1 cellular context compared by ENCODE assay signal in the genomic region with DNA sequence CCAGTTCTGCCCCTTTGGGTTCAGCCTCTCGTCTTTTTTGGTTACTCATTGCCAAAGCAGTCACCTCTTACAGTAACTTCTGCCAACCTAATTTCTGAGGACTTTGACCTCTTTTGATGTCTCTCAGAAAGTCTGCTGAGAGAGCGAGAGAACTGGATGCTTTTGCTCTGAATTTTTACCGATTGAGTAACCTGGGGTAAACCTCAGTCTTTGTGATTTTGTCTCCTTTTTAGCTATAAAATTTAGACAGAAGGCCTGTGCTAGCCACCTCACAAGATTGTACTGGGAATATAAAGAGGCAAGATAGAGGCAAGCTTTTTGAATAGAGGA.
TF ChIP-seq lines count a peak whose summit lies in the region.

No MANE protein-coding gene starts in this region.

TF ChIP-seq in HepG2, 621 proteins besides CTCF, POLR2A, EP300 and RAD21 (continued from another document and continues in another):
- TF ChIP-seq, protein P1, sequence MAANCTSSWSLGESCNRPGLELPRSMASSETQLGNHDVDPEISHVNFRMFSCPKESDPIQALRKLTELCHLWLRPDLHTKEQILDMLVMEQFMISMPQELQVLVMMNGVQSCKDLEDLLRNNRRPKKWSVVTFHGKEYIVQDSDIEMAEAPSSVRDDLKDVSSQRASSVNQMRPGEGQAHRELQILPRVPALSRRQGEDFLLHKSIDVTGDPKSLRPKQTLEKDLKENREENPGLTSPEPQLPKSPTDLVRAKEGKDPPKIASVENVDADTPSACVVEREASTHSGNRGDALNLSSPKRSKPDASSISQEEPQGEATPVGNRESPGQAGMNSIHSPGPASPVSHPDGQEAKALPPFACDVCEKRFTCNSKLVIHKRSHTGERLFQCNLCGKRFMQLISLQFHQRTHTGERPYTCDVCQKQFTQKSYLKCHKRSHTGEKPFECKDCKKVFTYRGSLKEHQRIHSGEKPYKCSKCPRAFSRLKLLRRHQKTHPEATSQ (CRISPR knock-in tag; IDR thresholded peaks at IDR 0.05; ENCODE audit: borderline replicate concordance), result no peak; the same call in 1 of the 2 replicates
- TF ChIP-seq ZNF772 (CRISPR knock-in tag; IDR thresholded peaks at IDR 0.05) (0 out of 2 replicates have a peak, but pooled peaks have one; percentile 26), SSRP1 (CRISPR knock-in tag; IDR thresholded peaks at IDR 0.05) (no peak), HNF4G (IDR thresholded peaks at IDR 0.05; ENCODE audit: borderline replicate concordance, low read depth, low read length) (peak; percentile 98), HNF4G (CRISPR knock-in tag; IDR thresholded peaks at IDR 0.05; ENCODE audit: borderline replicate concordance, low read depth) (peak; percentile 79; the same call in 1 of the 2 replicates), HOXD1 (CRISPR knock-in tag; IDR thresholded peaks at IDR 0.05) (no peak), SP2 (CRISPR knock-in tag; IDR thresholded peaks at IDR 0.05) (no peak), ZSCAN12 (CRISPR knock-in tag; IDR thresholded peaks at IDR 0.05) (no peak), KDM4B (CRISPR knock-in tag; IDR thresholded peaks at IDR 0.05) (peak; percentile 65; the same call in 1 of the 2 replicates), ZBTB3 (CRISPR knock-in tag; IDR thresholded peaks at IDR 0.05; ENCODE audit: borderline replicate concordance, low read depth) (no peak), ZNF205 (CRISPR knock-in tag; IDR thresholded peaks at IDR 0.05) (0 out of 2 replicates have a peak, but pooled peaks have one; percentile 44), CHD2 (IDR thresholded peaks at IDR 0.05; ENCODE audit: low read depth, low read length) (no peak), SMYD3 (CRISPR knock-in tag; IDR thresholded peaks at IDR 0.05) (no peak), ZNF10 (CRISPR knock-in tag; IDR thresholded peaks at IDR 0.05; ENCODE audit: borderline replicate concordance, low read depth) (no peak), SMAD3 (CRISPR knock-in tag; IDR thresholded peaks at IDR 0.05) (peak; percentile 96), KAT2B (IDR thresholded peaks at IDR 0.05; ENCODE audit: borderline replicate concordance, low read depth, low read length) (no peak), MYNN (CRISPR knock-in tag; IDR thresholded peaks at IDR 0.05; ENCODE audit: low read depth) (no peak), AGO1 (IDR thresholded peaks at IDR 0.05; ENCODE audit: low read depth, low read length, poor library complexity, severe bottlenecking) (no peak), TCF12 (IDR thresholded peaks at IDR 0.05) (no peak), TCF12 (CRISPR knock-in tag; IDR thresholded peaks at IDR 0.05) (no peak), FOXK1 (CRISPR knock-in tag; IDR thresholded peaks at IDR 0.05; ENCODE audit: borderline replicate concordance, low read depth) (peak; percentile 45; the same call in 1 of the 2 replicates), ZNF432 (CRISPR knock-in tag; IDR thresholded peaks at IDR 0.05; ENCODE audit: borderline replicate concordance) (no peak), ZBTB20 (CRISPR knock-in tag; IDR thresholded peaks at IDR 0.05; ENCODE audit: borderline replicate concordance, low read depth) (0 out of 2 replicates have a peak, but pooled peaks have one; percentile 12)
- TF ChIP-seq, protein P2, sequence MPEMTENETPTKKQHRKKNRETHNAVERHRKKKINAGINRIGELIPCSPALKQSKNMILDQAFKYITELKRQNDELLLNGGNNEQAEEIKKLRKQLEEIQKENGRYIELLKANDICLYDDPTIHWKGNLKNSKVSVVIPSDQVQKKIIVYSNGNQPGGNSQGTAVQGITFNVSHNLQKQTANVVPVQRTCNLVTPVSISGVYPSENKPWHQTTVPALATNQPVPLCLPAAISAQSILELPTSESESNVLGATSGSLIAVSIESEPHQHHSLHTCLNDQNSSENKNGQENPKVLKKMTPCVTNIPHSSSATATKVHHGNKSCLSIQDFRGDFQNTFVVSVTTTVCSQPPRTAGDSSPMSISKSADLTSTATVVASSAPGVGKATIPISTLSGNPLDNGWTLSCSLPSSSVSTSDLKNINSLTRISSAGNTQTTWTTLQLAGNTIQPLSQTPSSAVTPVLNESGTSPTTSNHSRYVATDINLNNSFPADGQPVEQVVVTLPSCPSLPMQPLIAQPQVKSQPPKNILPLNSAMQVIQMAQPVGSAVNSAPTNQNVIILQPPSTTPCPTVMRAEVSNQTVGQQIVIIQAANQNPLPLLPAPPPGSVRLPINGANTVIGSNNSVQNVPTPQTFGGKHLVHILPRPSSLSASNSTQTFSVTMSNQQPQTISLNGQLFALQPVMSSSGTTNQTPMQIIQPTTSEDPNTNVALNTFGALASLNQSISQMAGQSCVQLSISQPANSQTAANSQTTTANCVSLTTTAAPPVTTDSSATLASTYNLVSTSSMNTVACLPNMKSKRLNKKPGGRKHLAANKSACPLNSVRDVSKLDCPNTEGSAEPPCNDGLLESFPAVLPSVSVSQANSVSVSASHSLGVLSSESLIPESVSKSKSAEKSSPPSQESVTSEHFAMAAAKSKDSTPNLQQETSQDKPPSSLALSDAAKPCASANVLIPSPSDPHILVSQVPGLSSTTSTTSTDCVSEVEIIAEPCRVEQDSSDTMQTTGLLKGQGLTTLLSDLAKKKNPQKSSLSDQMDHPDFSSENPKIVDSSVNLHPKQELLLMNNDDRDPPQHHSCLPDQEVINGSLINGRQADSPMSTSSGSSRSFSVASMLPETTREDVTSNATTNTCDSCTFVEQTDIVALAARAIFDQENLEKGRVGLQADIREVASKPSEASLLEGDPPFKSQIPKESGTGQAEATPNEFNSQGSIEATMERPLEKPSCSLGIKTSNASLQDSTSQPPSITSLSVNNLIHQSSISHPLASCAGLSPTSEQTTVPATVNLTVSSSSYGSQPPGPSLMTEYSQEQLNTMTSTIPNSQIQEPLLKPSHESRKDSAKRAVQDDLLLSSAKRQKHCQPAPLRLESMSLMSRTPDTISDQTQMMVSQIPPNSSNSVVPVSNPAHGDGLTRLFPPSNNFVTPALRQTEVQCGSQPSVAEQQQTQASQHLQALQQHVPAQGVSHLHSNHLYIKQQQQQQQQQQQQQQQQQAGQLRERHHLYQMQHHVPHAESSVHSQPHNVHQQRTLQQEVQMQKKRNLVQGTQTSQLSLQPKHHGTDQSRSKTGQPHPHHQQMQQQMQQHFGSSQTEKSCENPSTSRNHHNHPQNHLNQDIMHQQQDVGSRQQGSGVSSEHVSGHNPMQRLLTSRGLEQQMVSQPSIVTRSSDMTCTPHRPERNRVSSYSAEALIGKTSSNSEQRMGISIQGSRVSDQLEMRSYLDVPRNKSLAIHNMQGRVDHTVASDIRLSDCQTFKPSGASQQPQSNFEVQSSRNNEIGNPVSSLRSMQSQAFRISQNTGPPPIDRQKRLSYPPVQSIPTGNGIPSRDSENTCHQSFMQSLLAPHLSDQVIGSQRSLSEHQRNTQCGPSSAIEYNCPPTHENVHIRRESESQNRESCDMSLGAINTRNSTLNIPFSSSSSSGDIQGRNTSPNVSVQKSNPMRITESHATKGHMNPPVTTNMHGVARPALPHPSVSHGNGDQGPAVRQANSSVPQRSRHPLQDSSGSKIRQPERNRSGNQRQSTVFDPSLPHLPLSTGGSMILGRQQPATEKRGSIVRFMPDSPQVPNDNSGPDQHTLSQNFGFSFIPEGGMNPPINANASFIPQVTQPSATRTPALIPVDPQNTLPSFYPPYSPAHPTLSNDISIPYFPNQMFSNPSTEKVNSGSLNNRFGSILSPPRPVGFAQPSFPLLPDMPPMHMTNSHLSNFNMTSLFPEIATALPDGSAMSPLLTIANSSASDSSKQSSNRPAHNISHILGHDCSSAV (CRISPR knock-in tag; IDR thresholded peaks at IDR 0.05; ENCODE audit: borderline replicate concordance), result no peak
- TF ChIP-seq, protein P3, sequence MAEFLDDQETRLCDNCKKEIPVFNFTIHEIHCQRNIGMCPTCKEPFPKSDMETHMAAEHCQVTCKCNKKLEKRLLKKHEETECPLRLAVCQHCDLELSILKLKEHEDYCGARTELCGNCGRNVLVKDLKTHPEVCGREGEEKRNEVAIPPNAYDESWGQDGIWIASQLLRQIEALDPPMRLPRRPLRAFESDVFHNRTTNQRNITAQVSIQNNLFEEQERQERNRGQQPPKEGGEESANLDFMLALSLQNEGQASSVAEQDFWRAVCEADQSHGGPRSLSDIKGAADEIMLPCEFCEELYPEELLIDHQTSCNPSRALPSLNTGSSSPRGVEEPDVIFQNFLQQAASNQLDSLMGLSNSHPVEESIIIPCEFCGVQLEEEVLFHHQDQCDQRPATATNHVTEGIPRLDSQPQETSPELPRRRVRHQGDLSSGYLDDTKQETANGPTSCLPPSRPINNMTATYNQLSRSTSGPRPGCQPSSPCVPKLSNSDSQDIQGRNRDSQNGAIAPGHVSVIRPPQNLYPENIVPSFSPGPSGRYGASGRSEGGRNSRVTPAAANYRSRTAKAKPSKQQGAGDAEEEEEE (CRISPR knock-in tag; IDR thresholded peaks at IDR 0.05; ENCODE audit: borderline replicate concordance), result no peak
- TF ChIP-seq, protein P4, sequence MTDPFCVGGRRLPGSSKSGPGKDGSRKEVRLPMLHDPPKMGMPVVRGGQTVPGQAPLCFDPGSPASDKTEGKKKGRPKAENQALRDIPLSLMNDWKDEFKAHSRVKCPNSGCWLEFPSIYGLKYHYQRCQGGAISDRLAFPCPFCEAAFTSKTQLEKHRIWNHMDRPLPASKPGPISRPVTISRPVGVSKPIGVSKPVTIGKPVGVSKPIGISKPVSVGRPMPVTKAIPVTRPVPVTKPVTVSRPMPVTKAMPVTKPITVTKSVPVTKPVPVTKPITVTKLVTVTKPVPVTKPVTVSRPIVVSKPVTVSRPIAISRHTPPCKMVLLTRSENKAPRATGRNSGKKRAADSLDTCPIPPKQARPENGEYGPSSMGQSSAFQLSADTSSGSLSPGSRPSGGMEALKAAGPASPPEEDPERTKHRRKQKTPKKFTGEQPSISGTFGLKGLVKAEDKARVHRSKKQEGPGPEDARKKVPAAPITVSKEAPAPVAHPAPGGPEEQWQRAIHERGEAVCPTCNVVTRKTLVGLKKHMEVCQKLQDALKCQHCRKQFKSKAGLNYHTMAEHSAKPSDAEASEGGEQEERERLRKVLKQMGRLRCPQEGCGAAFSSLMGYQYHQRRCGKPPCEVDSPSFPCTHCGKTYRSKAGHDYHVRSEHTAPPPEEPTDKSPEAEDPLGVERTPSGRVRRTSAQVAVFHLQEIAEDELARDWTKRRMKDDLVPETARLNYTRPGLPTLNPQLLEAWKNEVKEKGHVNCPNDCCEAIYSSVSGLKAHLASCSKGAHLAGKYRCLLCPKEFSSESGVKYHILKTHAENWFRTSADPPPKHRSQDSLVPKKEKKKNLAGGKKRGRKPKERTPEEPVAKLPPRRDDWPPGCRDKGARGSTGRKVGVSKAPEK (CRISPR knock-in tag; IDR thresholded peaks at IDR 0.05; ENCODE audit: borderline replicate concordance), result no peak
- TF ChIP-seq, protein P5, sequence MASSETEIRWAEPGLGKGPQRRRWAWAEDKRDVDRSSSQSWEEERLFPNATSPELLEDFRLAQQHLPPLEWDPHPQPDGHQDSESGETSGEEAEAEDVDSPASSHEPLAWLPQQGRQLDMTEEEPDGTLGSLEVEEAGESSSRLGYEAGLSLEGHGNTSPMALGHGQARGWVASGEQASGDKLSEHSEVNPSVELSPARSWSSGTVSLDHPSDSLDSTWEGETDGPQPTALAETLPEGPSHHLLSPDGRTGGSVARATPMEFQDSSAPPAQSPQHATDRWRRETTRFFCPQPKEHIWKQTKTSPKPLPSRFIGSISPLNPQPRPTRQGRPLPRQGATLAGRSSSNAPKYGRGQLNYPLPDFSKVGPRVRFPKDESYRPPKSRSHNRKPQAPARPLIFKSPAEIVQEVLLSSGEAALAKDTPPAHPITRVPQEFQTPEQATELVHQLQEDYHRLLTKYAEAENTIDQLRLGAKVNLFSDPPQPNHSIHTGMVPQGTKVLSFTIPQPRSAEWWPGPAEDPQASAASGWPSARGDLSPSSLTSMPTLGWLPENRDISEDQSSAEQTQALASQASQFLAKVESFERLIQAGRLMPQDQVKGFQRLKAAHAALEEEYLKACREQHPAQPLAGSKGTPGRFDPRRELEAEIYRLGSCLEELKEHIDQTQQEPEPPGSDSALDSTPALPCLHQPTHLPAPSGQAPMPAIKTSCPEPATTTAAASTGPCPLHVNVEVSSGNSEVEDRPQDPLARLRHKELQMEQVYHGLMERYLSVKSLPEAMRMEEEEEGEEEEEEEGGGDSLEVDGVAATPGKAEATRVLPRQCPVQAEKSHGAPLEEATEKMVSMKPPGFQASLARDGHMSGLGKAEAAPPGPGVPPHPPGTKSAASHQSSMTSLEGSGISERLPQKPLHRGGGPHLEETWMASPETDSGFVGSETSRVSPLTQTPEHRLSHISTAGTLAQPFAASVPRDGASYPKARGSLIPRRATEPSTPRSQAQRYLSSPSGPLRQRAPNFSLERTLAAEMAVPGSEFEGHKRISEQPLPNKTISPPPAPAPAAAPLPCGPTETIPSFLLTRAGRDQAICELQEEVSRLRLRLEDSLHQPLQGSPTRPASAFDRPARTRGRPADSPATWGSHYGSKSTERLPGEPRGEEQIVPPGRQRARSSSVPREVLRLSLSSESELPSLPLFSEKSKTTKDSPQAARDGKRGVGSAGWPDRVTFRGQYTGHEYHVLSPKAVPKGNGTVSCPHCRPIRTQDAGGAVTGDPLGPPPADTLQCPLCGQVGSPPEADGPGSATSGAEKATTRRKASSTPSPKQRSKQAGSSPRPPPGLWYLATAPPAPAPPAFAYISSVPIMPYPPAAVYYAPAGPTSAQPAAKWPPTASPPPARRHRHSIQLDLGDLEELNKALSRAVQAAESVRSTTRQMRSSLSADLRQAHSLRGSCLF (CRISPR knock-in tag; IDR thresholded peaks at IDR 0.05; ENCODE audit: borderline replicate concordance), result no peak
- TF ChIP-seq, protein P6, sequence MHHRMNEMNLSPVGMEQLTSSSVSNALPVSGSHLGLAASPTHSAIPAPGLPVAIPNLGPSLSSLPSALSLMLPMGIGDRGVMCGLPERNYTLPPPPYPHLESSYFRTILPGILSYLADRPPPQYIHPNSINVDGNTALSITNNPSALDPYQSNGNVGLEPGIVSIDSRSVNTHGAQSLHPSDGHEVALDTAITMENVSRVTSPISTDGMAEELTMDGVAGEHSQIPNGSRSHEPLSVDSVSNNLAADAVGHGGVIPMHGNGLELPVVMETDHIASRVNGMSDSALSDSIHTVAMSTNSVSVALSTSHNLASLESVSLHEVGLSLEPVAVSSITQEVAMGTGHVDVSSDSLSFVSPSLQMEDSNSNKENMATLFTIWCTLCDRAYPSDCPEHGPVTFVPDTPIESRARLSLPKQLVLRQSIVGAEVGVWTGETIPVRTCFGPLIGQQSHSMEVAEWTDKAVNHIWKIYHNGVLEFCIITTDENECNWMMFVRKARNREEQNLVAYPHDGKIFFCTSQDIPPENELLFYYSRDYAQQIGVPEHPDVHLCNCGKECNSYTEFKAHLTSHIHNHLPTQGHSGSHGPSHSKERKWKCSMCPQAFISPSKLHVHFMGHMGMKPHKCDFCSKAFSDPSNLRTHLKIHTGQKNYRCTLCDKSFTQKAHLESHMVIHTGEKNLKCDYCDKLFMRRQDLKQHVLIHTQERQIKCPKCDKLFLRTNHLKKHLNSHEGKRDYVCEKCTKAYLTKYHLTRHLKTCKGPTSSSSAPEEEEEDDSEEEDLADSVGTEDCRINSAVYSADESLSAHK (CRISPR knock-in tag; IDR thresholded peaks at IDR 0.05; ENCODE audit: borderline replicate concordance), result no peak
- TF ChIP-seq, protein P7, sequence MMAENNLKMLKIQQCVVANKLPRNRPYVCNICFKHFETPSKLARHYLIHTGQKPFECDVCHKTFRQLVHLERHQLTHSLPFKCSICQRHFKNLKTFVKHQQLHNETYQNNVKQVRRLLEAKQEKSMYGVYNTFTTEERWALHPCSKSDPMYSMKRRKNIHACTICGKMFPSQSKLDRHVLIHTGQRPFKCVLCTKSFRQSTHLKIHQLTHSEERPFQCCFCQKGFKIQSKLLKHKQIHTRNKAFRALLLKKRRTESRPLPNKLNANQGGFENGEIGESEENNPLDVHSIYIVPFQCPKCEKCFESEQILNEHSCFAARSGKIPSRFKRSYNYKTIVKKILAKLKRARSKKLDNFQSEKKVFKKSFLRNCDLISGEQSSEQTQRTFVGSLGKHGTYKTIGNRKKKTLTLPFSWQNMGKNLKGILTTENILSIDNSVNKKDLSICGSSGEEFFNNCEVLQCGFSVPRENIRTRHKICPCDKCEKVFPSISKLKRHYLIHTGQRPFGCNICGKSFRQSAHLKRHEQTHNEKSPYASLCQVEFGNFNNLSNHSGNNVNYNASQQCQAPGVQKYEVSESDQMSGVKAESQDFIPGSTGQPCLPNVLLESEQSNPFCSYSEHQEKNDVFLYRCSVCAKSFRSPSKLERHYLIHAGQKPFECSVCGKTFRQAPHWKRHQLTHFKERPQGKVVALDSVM (CRISPR knock-in tag; IDR thresholded peaks at IDR 0.05), result peak; percentile 23; the same call in 1 of the 2 replicates
